ENCODE assay signal across 21 cellular contexts in the genomic region with DNA sequence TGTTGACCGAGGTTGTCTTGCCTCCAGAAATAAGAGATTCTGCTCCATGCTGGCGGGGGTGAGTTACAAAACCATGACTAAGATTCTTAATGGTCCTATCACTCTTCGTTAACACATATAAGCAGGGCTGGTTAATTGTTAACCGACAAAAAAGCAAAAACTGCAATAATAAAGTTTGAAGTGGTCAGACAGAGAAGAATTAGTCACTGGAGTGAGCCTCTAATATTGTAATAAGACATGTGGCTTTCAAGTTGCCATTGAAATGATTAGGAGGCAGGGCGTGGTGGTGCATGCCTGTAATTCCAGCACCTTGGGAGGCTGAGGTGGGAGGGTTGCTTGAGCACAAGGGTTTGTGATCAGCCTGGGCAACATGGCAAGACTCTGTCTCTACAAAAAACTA.
A peak's percentile ranks its signal among the peaks of the same experiment; 100 is the strongest.
DNase-seq lines count a peak whose midpoint lies in the region; ATAC-seq and TF ChIP-seq lines count a peak whose summit lies in the region.
"Had no signal": no experiment of that assay in that cellular context is flagged by ENCODE, and none has a peak within 500 bp of the region (broad histone marks: within the 10 kb centered on the region; RNA-seq: fewer than 3 reads in every experiment).

No MANE protein-coding gene starts in this region.

- RAD21 ChIA-PET in HCT116 (lab: Charles Lee; ENCODE audit: low non-redundant PET in 1 of 2, low total read pairs in 2 of 2, uncharacterized antibody in 2 of 2, unreplicated experiment in 2 of 2), result no interaction called here

- intact Hi-C loops in HCT116 (cut with micrococcal nuclease), result no loop called here
- intact Hi-C loops in ascending aorta (cut with DNase I), result no loop called here

- peak overlapping the region; percentile 35 for H3K27ac Mint-ChIP-seq in type B pancreatic cell
- H3K27ac Mint-ChIP-seq in activated CD8-positive, alpha-beta T cell treated with anti-CD3 and anti-CD28 coated beads, Interleukin-2, amount 10 ng/mL, durations not matched to agents 7 days and 5 days, result no peak overlapping the region
- H3K27ac Mint-ChIP-seq: CD8-positive, alpha-beta T cell; H9; IgD-negative memory B cell had no signal

- CTCF ChIA-PET in HCT116 (lab: Charles Lee), result no interaction called here
- CTCF ChIA-PET in activated CD8-positive, alpha-beta T cell treated with anti-CD3 and anti-CD28 coated beads, Interleukin-2, amount 10 ng/mL, durations not matched to agents 7 days and 5 days (lab: Charles Lee), result no interaction called here

- no peaks in the 10 kb centered on the region for H3K79me2 ChIP-seq in HCT116 (ENCODE audit: insufficient read depth, low read length)

- TF ChIP-seq CTCF in HCT116 (IDR thresholded peaks at IDR 0.05 in 2 of 3, conservative IDR thresholded peaks at IDR 0.05 in 1 of 3; ENCODE audit: borderline replicate concordance in 1 of 3, insufficient read depth in 1 of 3, low read depth in 2 of 3, low read length in 2 of 3) (no peak), type B pancreatic cell (conservative IDR thresholded peaks at IDR 0.05) (no peak), ascending aorta (IDR thresholded peaks at IDR 0.05) (no peak)

- peak overlapping the region; percentile 37; the same call in 1 of the 2 replicates for H3K27ac ChIP-seq in HCT116 (ENCODE audit: low read depth, low read length)
- H3K27ac ChIP-seq in ascending aorta, result no peak overlapping the region
- H3K27ac ChIP-seq: BLaER1 had no signal

- H3K9me2 ChIP-seq in HCT116 (ENCODE audit: insufficient read depth), result no peaks in the 10 kb centered on the region

- no peak for TF ChIP-seq POLR2A in HCT116 (IDR thresholded peaks at IDR 0.05; ENCODE audit: borderline replicate concordance, extremely low read depth, insufficient read depth, insufficient read length)

- H3K4me3 ChIP-seq in HCT116 (replicated peaks in 1 of 2; ENCODE audit: low read depth in 1 of 2, low read length in 2 of 2) (no peak overlapping the region), ascending aorta (no peak overlapping the region)
- H3K4me3 ChIP-seq: A549, BLaER1 had no signal

- TF ChIP-seq RAD21 in HCT116 (IDR thresholded peaks at IDR 0.05; ENCODE audit: low read depth), result peak; percentile 21; the same call in 1 of the 2 replicates

- H3K4me2 ChIP-seq in HCT116 (ENCODE audit: low read length), result peak overlapping the region; percentile 46
- H3K4me2 ChIP-seq: A549, BLaER1 had no signal

- H3K9me3 Mint-ChIP-seq in type B pancreatic cell, result peaks cover 4% of the 10 kb centered on the region
- no peaks in the 10 kb centered on the region for H3K9me3 Mint-ChIP-seq in activated CD8-positive, alpha-beta T cell treated with anti-CD3 and anti-CD28 coated beads, Interleukin-2, amount 10 ng/mL, durations not matched to agents 7 days and 5 days (ENCODE audit: insufficient read depth)
- H3K9me3 Mint-ChIP-seq: CD8-positive, alpha-beta T cell had no signal

- H3K4me1 Mint-ChIP-seq in type B pancreatic cell (ENCODE audit: unreplicated experiment), result no peaks in the 10 kb centered on the region
- no peaks in the 10 kb centered on the region for H3K4me1 Mint-ChIP-seq in activated CD8-positive, alpha-beta T cell treated with anti-CD3 and anti-CD28 coated beads, Interleukin-2, amount 10 ng/mL, durations not matched to agents 7 days and 5 days (ENCODE audit: low read depth)
- H3K4me1 Mint-ChIP-seq: IgD-negative memory B cell had no signal

- H3K36me3 ChIP-seq in HCT116 (ENCODE audit: control insufficient read depth in 1 of 2, insufficient read depth in 2 of 2, low read length in 2 of 2) (no peaks in the 10 kb centered on the region; a peak in 1 of 4 replicates), ascending aorta (peaks cover 0 to 14% of the 10 kb centered on the region in 2 donors)
- H3K36me3 ChIP-seq: BLaER1 had no signal

- BruUV-seq in HCT116 (replicated peaks; lab: Mats Ljungman, UMichigan), result no TSS peak

- 0 out of 2 replicates have a peak overlapping the region, but pooled peaks have one; percentile 15 for H3K9ac ChIP-seq in HCT116 (ENCODE audit: low read length)
- H3K9ac ChIP-seq: BLaER1 had no signal

- H3K4me3 Mint-ChIP-seq in type B pancreatic cell, result no peak overlapping the region
- no peak overlapping the region for H3K4me3 Mint-ChIP-seq in activated CD8-positive, alpha-beta T cell treated with anti-CD3 and anti-CD28 coated beads, Interleukin-2, amount 10 ng/mL, durations not matched to agents 7 days and 5 days
- H3K4me3 Mint-ChIP-seq: CD8-positive, alpha-beta T cell; H9; IgD-negative memory B cell had no signal

- POLR2A ChIA-PET in HCT116 (lab: Charles Lee), result no interaction called here
- POLR2A ChIA-PET in activated CD8-positive, alpha-beta T cell treated with anti-CD3 and anti-CD28 coated beads, Interleukin-2, amount 10 ng/mL, durations not matched to agents 7 days and 5 days (lab: Charles Lee), result no interaction called here

- DNase-seq in HCT116 (ENCODE audit: low read depth, low spot score) (peak; percentile 71), astrocyte of the hippocampus (ENCODE audit: low read depth, low spot score) (peak; percentile 34), kidney tubule cell (ENCODE audit: low spot score) (peak; percentile 98), type B pancreatic cell (ENCODE audit: extremely low spot score, unreplicated experiment) (no peak), left lobe of liver (ENCODE audit: low spot score) (no peak), ascending aorta (ENCODE audit: low spot score in 2 of 2) (no peak)
- DNase-seq in activated CD8-positive, alpha-beta T cell treated with anti-CD3 and anti-CD28 coated beads, Interleukin-2, amount 10 ng/mL, durations not matched to agents 7 days and 5 days, result no peak
- DNase-seq: CD8-positive, alpha-beta T cell; DND-41; H9; Karpas-422; MM.1S; NCI-H1092; NCI-H1436 treated with DMSO at 0.1 percent for 48 hours; NCI-H2029 treated with DMSO at 0.1 percent for 48 hours; NCI-H748 treated with DMSO at 0.1 percent for 48 hours; NK-92 treated with Interleukin-12 subunit alpha and Interleukin-12 subunit beta, amount 100 ng/mL, for 24 hours; Right ventricle myocardium superior had no signal

- H3K36me3 Mint-ChIP-seq in type B pancreatic cell, result peaks cover 28% of the 10 kb centered on the region
- no peaks in the 10 kb centered on the region for H3K36me3 Mint-ChIP-seq in activated CD8-positive, alpha-beta T cell treated with anti-CD3 and anti-CD28 coated beads, Interleukin-2, amount 10 ng/mL, durations not matched to agents 7 days and 5 days (ENCODE audit: low read depth)
- H3K36me3 Mint-ChIP-seq: CD8-positive, alpha-beta T cell; IgD-negative memory B cell had no signal

- no peak overlapping the region for H2AFZ ChIP-seq in HCT116 (ENCODE audit: low read depth, low read length, poor library complexity, severe bottlenecking)

- ATAC-seq in HCT116 (peak; percentile 90), left lobe of liver (no peak)
- no peak for ATAC-seq in activated CD8-positive, alpha-beta T cell treated with anti-CD3 and anti-CD28 coated beads, Interleukin-2, amount 10 ng/mL, durations not matched to agents 7 days and 5 days
- ATAC-seq: A549; CD8-positive, alpha-beta T cell had no signal

- H3K27me3 ChIP-seq in HCT116 (ENCODE audit: insufficient read depth, low read length) (no peaks in the 10 kb centered on the region), ascending aorta (no peaks in the 10 kb centered on the region)
- H3K27me3 ChIP-seq: BLaER1 had no signal

- H3K9me3 ChIP-seq in HCT116 (ENCODE audit: control insufficient read depth in 1 of 2, insufficient read depth in 1 of 2, low read depth in 1 of 2, low read length in 2 of 2), result no peaks in the 10 kb centered on the region
- no peaks in the 10 kb centered on the region for H3K9me3 ChIP-seq in ascending aorta
- H3K9me3 ChIP-seq: A549, BLaER1 had no signal

- H3K4me1 ChIP-seq in HCT116 (ENCODE audit: control insufficient read depth in 1 of 2, insufficient read depth in 2 of 2, low read length in 2 of 2), result peaks cover 17 to 42% of the 10 kb centered on the region in 2 experiments
- no peaks in the 10 kb centered on the region for H3K4me1 ChIP-seq in ascending aorta
- H3K4me1 ChIP-seq: BLaER1 had no signal

- H3K27me3 Mint-ChIP-seq in type B pancreatic cell, result no peaks in the 10 kb centered on the region
- H3K27me3 Mint-ChIP-seq in activated CD8-positive, alpha-beta T cell treated with anti-CD3 and anti-CD28 coated beads, Interleukin-2, amount 10 ng/mL, durations not matched to agents 7 days and 5 days (ENCODE audit: low read depth), result no peaks in the 10 kb centered on the region

- no peaks in the 10 kb centered on the region for H4K20me1 ChIP-seq in HCT116 (ENCODE audit: insufficient read depth)
- H4K20me1 ChIP-seq: BLaER1 had no signal

TF ChIP-seq in HCT116, 20 proteins besides CTCF, POLR2A, EP300 and RAD21 (continues in another document):
- peak; percentile 70 for TF ChIP-seq SP1 (IDR thresholded peaks at IDR 0.05; ENCODE audit: low read depth)
- TF ChIP-seq EZH2phosphoT487 (IDR thresholded peaks at IDR 0.05; ENCODE audit: borderline replicate concordance), result no peak
- TF ChIP-seq TCF7L2 (IDR thresholded peaks at IDR 0.05; ENCODE audit: borderline replicate concordance, extremely low read depth, insufficient read depth, insufficient read length), result no peak
- no peak for TF ChIP-seq ZNF274 (IDR thresholded peaks at IDR 0.05; ENCODE audit: low read depth, low read length)
- peak; percentile 37; the same call in 1 of the 2 replicates for TF ChIP-seq EGR1 (IDR thresholded peaks at IDR 0.05; ENCODE audit: low read depth)
- TF ChIP-seq YY1 (IDR thresholded peaks at IDR 0.05; ENCODE audit: extremely low read depth, insufficient replicate concordance, low read depth, low read length), result no peak

Comparison
In these comparisons a context has a peak if more than half of its experiments do, and no peak if none do; other contexts are left out.
1. DNase-seq: peak in HCT116 (single experiment), astrocyte of the hippocampus (single experiment) and kidney tubule cell (single experiment); none in type B pancreatic cell (single experiment), activated CD8-positive, alpha-beta T cell treated with anti-CD3 and anti-CD28 coated beads, Interleukin-2, amount 10 ng/mL, durations not matched to agents 7 days and 5 days (single experiment), left lobe of liver (single experiment) and ascending aorta (0 of 2).